In the genomic region with DNA sequence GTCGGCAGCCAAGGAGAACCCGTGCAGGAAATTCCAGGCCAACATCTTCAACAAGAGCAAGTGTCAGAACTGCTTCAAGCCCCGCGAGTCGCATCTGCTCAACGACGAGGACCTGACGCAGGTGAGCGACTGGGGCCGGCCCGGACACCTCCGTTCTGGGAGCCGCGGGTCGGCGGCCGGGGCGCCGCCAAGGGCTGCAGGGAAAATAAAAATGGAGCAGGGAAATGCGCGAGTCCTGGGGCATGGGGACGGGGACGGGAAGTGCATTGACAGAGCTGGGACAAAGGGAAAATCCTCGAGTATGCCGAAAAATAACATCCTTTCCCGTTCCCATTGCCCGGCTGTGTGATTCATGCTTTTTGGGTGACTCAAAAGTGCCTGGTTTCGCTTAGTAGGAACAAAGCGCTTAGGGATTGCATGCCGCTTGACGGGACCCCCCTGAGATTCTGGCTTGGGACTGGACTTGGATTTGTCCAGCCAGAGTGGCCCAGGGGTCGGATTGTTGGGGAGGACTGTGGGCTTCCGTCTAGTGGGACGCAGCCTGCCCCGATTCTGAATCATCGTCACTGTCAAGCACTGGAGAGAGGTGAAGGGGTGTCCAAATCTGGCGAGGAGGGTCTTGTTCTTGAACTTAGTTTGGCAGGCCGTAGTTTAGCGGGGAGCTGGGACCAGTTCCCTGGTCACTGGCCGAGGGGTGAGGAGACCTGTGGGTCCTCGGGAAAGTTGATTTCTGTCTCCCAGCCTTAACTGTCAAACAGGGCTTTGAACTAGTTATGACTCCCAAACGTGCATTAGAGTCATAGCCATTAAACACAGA, we compare ENCODE assay signal across 8 cellular contexts. TPM values are rescaled to one million over a fixed set of nuclear protein-coding genes. Genes with fewer than 3 reads are reported as not detected.
DNase-seq lines count a peak whose midpoint lies in the region; ATAC-seq and TF ChIP-seq lines count a peak whose summit lies in the region.

No MANE protein-coding gene starts in this region.

- peaks cover 33 to 59% (median 56%) of the 10 kb centered on the region in 4 donors for H3K4me1 Mint-ChIP-seq in naive thymus-derived CD8-positive, alpha-beta T cell

- in situ Hi-C loops in HAP-1 (cut with MboI; ENCODE audit: low sequenced_read_pairs) = no loop called here

- H3K27ac ChIP-seq in A673 (ENCODE audit: low read depth, low read length, poor library complexity, severe bottlenecking) (peak overlapping the region; percentile 75), WERI-Rb-1 (peak overlapping the region; percentile 62)

- peak in 1 of 2 donors; percentile 7 for ATAC-seq in naive thymus-derived CD8-positive, alpha-beta T cell
- no peak for ATAC-seq in HG03342 (IDR thresholded peaks at IDR 0.05; ENCODE audit: unreplicated experiment)

- peak overlapping the region; percentile 79 to 96 (median 90) for H3K27ac Mint-ChIP-seq in naive thymus-derived CD8-positive, alpha-beta T cell

- BruUV-seq in A673 (replicated peaks; lab: Mats Ljungman, UMichigan) = no TSS peak

- H3K27me3 ChIP-seq in A673 (replicated peaks; ENCODE audit: insufficient read depth, low read depth, low read length, poor library complexity) (no peaks in the 10 kb centered on the region), HAP-1 (ENCODE audit: low read depth) (no peaks in the 10 kb centered on the region), WERI-Rb-1 (ENCODE audit: insufficient read depth, low read depth, severe bottlenecking) (no peaks in the 10 kb centered on the region), endocrine pancreas (ENCODE audit: control insufficient read depth, insufficient read depth, low read length) (no peaks in the 10 kb centered on the region)

- H3K4me1 ChIP-seq in A673 (ENCODE audit: insufficient read depth, low read length, poor library complexity, severe bottlenecking) (peaks cover 30% of the 10 kb centered on the region), HAP-1 (peaks cover 22% of the 10 kb centered on the region), endocrine pancreas (ENCODE audit: control insufficient read depth, insufficient read depth, low read length) (no peaks in the 10 kb centered on the region)

- H3K4me3 Mint-ChIP-seq in naive thymus-derived CD8-positive, alpha-beta T cell = peak overlapping the region; percentile 91 to 97 (median 95)

- H3K9me3 ChIP-seq in A673 (ENCODE audit: low read depth, low read length, poor library complexity, severe bottlenecking) (no peaks in the 10 kb centered on the region), HAP-1 (peaks cover 2% of the 10 kb centered on the region; the same call in 1 of the 2 replicates), WERI-Rb-1 (ENCODE audit: severe bottlenecking) (no peaks in the 10 kb centered on the region), endocrine pancreas (ENCODE audit: control insufficient read depth, low read length) (no peaks in the 10 kb centered on the region)

- H3K4me3 ChIP-seq in A673 (ENCODE audit: low read depth, low read length, poor library complexity, severe bottlenecking) (peak overlapping the region; percentile 88), HAP-1 (peak overlapping the region; percentile 80), WERI-Rb-1 (ENCODE audit: low read depth, low read length) (peak overlapping the region; percentile 74), endocrine pancreas (ENCODE audit: control insufficient read depth, insufficient read depth, low read length) (peak overlapping the region; percentile 64)

- H3K9ac ChIP-seq in endocrine pancreas (ENCODE audit: control insufficient read depth, insufficient read depth, low read length) = peak overlapping the region; percentile 87

- TF ChIP-seq CTCF in A673 (conservative IDR thresholded peaks at IDR 0.05; ENCODE audit: low read depth, low read length) = no peak
- no peak for TF ChIP-seq CTCF in WERI-Rb-1 (IDR thresholded peaks at IDR 0.05; ENCODE audit: low read depth, low read length)

- no peaks in the 10 kb centered on the region for H3K36me3 Mint-ChIP-seq in naive thymus-derived CD8-positive, alpha-beta T cell

- CTCF ChIA-PET in A673 (lab: Charles Lee) = no interaction called here

- POLR2A ChIA-PET in A673 (lab: Charles Lee; ENCODE audit: low non-redundant PET) = interaction anchor here (0.6 kb wide), 1 partner anchor 8 kb away, joined by 4 read pairs; no protein-coding TSS in a partner anchor
- POLR2A ChIA-PET in naive thymus-derived CD8-positive, alpha-beta T cell (lab: Charles Lee) = interaction anchor here (0.6 to 1.0 kb wide), 2 partner anchors 17 to 1272 kb away, joined by 3 read pairs; partner anchors contain the start of gene TOP3A

- no peak for DNase-seq in A673 (ENCODE audit: low spot score)
- DNase-seq in HAP-1 (ENCODE audit: low spot score in 2 of 2) = peak in 1 of 2 experiments; percentile 29
- DNase-seq in WERI-Rb-1 = no peak
- peak in 5 of 10 donors; percentile 14 to 58 (median 27) for DNase-seq in naive thymus-derived CD8-positive, alpha-beta T cell
- DNase-seq in NCI-H187 treated with DMSO at 0.1 percent for 48 hours (lab: John Stamatoyannopoulos, UW) = no peak
- no peak for DNase-seq in NCI-H510A (lab: John Stamatoyannopoulos, UW)

- intact Hi-C loops in A673 (cut with micrococcal nuclease; ENCODE audit: unreplicated experiment) = no loop called here

- H3K27me3 Mint-ChIP-seq in naive thymus-derived CD8-positive, alpha-beta T cell = no peaks in the 10 kb centered on the region

- H3K9me3 Mint-ChIP-seq in naive thymus-derived CD8-positive, alpha-beta T cell = no peaks in the 10 kb centered on the region

- H3K36me3 ChIP-seq in A673 (ENCODE audit: insufficient read depth, low read length, poor library complexity, severe bottlenecking) (peaks cover 7% of the 10 kb centered on the region), HAP-1 (replicated peaks) (no peaks in the 10 kb centered on the region), WERI-Rb-1 (peaks cover 7% of the 10 kb centered on the region), endocrine pancreas (ENCODE audit: control insufficient read depth, insufficient read depth, low read length) (no peaks in the 10 kb centered on the region)

RNA-seq across cellular contexts. Expression of gene MPRIP, which starts 0.8 kb away (rescaled TPM):
- 290 and 302 TPM in 2 replicates for total RNA-seq in A673 (2021)
- 100 to 1,000 TPM; 219 to 234 TPM for total RNA-seq in naive thymus-derived CD8-positive, alpha-beta T cell
- polyA plus RNA-seq in naive thymus-derived CD8-positive, alpha-beta T cell = 10 to 100 TPM; 16.9 to 28.3 (median 26.4) TPM
